Comparison of ENCODE assay signal across 9 cellular contexts in the genomic region with DNA sequence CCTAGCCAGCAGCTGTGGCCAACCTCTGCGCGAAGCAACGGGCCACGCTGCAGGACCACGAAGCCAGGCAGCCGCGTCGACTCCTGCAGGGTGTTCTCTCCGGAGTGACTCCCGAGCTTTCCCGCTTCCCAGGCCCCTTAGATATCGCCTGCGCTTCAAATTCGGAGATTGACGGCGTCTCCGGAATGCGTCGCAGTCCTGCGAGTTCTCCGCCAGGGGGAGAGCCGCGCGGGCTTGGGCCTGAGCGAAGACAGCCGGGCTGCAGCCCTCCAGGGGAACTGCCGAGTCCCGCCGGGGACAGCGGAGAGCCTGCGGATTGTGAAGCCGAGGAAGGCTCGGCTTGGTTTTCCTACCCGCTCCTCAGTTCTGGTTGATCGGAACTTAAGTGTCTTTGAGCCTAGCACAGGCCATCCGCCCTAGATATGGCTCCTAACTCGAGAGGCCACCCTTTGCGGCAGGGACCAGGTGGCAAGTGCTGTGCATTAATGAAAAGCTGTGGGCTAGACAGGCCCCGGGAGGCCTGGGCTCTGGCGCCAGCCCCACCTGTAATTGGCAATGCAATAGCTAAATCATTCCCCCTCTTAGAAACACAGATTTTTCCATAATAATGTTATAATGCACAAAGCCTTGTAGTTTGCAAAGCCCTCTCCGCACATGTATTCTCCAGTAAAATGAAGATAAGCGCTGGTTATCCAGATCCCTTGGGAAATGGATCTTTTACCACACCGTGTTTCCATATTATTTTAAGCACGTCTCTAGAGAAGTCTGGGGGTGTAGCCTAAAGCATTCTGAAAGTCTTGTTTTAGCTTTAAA. TPM values are rescaled to one million over a fixed set of nuclear protein-coding genes. Genes with fewer than 3 reads are reported as not detected.
DNase-seq lines count a peak whose midpoint lies in the region; ATAC-seq and TF ChIP-seq lines count a peak whose summit lies in the region.
"Had no signal": no experiment of that assay in that cellular context is flagged by ENCODE, and none has a peak within 500 bp of the region (broad histone marks: within the 10 kb centered on the region; RNA-seq: fewer than 3 reads in every experiment).

No MANE protein-coding gene starts in this region.

- peak; percentile 63 for DNase-seq in SKM-1 treated with dmso at 0.1 percent for 144 hours (lab: John Stamatoyannopoulos, UW; ENCODE audit: unreplicated experiment)
- DNase-seq in SKM-1 (lab: John Stamatoyannopoulos, UW; ENCODE audit: unreplicated experiment), result no peak
- peak; percentile 79 for DNase-seq in NCI-H2081 treated with DMSO at 0.1 percent for 48 hours (lab: John Stamatoyannopoulos, UW)
- DNase-seq in mammary epithelial cell, result peak; percentile 79
- DNase-seq in iPS-NIHi11 (ENCODE audit: low spot score), result peak; percentile 85
- DNase-seq: DND-41 had no signal

- no peaks in the 10 kb centered on the region for H3K27me3 ChIP-seq in mammary epithelial cell (ENCODE audit: insufficient read depth, low read length)

- H2AFZ ChIP-seq in mammary epithelial cell (ENCODE audit: low read depth, low read length), result peak overlapping the region; percentile 95

- H3K4me3 ChIP-seq in mammary epithelial cell (replicated peaks in 1 of 3; ENCODE audit: insufficient read depth in 1 of 3, low read depth in 2 of 3, low read length in 3 of 3) (peak overlapping the region; percentile 47 to 71 (median 69)), skin epidermis (peak overlapping the region; percentile 47 to 78 (median 70))

- H3K36me3 ChIP-seq in mammary epithelial cell (ENCODE audit: insufficient read depth, low read length), result no peaks in the 10 kb centered on the region

- no peaks in the 10 kb centered on the region for H3K9me3 ChIP-seq in mammary epithelial cell (replicated peaks; ENCODE audit: insufficient read depth, low read length)

- 8% methylated on average over 42 of the region's 44 CpGs for WGBS in mammary epithelial cell (ENCODE audit: low coverage, missing lambda C conversion rate)

- H3K9ac ChIP-seq in mammary epithelial cell (ENCODE audit: insufficient read depth, low read length), result no peak overlapping the region

- intact Hi-C loops in mammary epithelial cell (cut with micrococcal nuclease), result loop anchor here (1.0 to 5.0 kb wide), 5 partner anchors 86 to 259 kb away; no protein-coding TSS in a partner anchor

- H4K20me1 ChIP-seq in mammary epithelial cell (ENCODE audit: insufficient read depth, low read length), result no peaks in the 10 kb centered on the region

- no TSS peak for BruUV-seq in mammary epithelial cell (replicated peaks; lab: Mats Ljungman, UMichigan)

- in situ Hi-C loops in mammary epithelial cell (cut with MboI; ENCODE audit: low sequenced_read_pairs in 2 of 2), result loop anchor here in 1 of 2 donors (25.0 kb wide), 1 partner anchor 239 kb away; no protein-coding TSS in a partner anchor

- H3K27ac ChIP-seq in VCaP, result peak overlapping the region; percentile 88
- H3K27ac ChIP-seq in mammary epithelial cell (ENCODE audit: insufficient read depth, low read depth, low read length), result no peak overlapping the region
- H3K27ac ChIP-seq in skin epidermis, result peak overlapping the region in 19 of 21 experiments; percentile 2 to 82 (median 48)

- H3K4me2 ChIP-seq in mammary epithelial cell (ENCODE audit: insufficient read depth, low read depth, low read length), result peak overlapping the region; percentile 97

- no peaks in the 10 kb centered on the region for H3K79me2 ChIP-seq in mammary epithelial cell (ENCODE audit: insufficient read depth, low read length)

- peak; percentile 94 for ATAC-seq in HG03045 (IDR thresholded peaks at IDR 0.05; ENCODE audit: unreplicated experiment)

- H3K4me1 ChIP-seq in mammary epithelial cell (ENCODE audit: insufficient read depth, low read length), result peaks cover 33% of the 10 kb centered on the region

- dilution Hi-C loops in mammary epithelial cell (cut with HindIII; ENCODE audit: low sequenced_read_pairs), result no loop called here

- TF ChIP-seq CTCF in VCaP (conservative IDR thresholded peaks at IDR 0.05) (peak; percentile 92), mammary epithelial cell (conservative IDR thresholded peaks at IDR 0.05 in 1 of 2, IDR thresholded peaks at IDR 0.05 in 1 of 2; ENCODE audit: extremely low read depth in 1 of 2, insufficient read depth in 1 of 2, low read depth in 1 of 2, low read length in 2 of 2) (peak; percentile 70 to 85)

- CTCF ChIA-PET in mammary epithelial cell (lab: Charles Lee; ENCODE audit: low non-redundant PET), result interaction anchor here (0.6 kb wide), 1 partner anchor 81 kb away, joined by 6 read pairs; no protein-coding TSS in a partner anchor

RNA-seq across cellular contexts. Expression of a gene that starts 0.9 kb away (rescaled TPM):
- total RNA-seq in mammary epithelial cell, result 1 to 10 TPM in 1 of 2 donors, under 1 TPM in 1; 0.99 to 6.5 TPM
- polyA plus RNA-seq in mammary epithelial cell, result 0.46 TPM
- 0.21 TPM for polyA minus RNA-seq in mammary epithelial cell
